13 cellular contexts compared by ENCODE assay signal in the genomic region with DNA sequence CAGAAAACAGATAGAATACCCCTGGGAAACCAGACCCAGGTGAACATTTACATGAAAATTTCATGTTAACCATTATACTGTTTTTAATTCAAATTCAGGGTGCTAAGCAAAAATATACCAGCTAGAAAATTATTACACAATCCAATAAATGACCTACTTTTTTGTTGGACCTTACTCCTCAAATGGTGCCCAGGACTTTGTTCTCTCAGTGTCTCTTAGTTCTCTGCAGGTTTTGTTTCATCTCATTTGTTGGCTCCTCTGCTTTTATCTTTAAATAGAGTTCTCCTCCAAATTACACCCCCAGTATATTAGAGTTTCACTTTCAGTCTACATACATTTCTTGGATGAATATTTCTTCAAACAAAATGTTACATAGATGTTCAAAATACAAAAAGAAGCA.
DNase-seq lines count a peak whose midpoint lies in the region; ATAC-seq and TF ChIP-seq lines count a peak whose summit lies in the region.
"Had no signal": no experiment of that assay in that cellular context is flagged by ENCODE, and none has a peak within 500 bp of the region (broad histone marks: within the 10 kb centered on the region; RNA-seq: fewer than 3 reads in every experiment).

No MANE protein-coding gene starts in this region.

- H3K4me3 ChIP-seq in right lobe of liver (peak overlapping the region in 1 of 3 donors; percentile 2), upper lobe of right lung (no peak overlapping the region)
- H3K4me3 ChIP-seq: BLaER1, HAP-1 had no signal

- H3K27me3 ChIP-seq in right lobe of liver (no peaks in the 10 kb centered on the region), upper lobe of right lung (no peaks in the 10 kb centered on the region)
- H3K27me3 ChIP-seq: BLaER1 had no signal

- H3K9me3 ChIP-seq in right lobe of liver = no peaks in the 10 kb centered on the region
- no peaks in the 10 kb centered on the region for H3K9me3 ChIP-seq in upper lobe of right lung
- H3K9me3 ChIP-seq: BLaER1, HAP-1 had no signal

- H3K4me1 ChIP-seq in right lobe of liver (peaks cover 0 to 30% (median 11%) of the 10 kb centered on the region in 4 donors), upper lobe of right lung (peaks cover 18% of the 10 kb centered on the region)
- H3K4me1 ChIP-seq: BLaER1, HAP-1 had no signal

- H3K27ac ChIP-seq in epithelial cell of prostate = peak overlapping the region; percentile 76
- peak overlapping the region in 2 of 3 donors; percentile 7 to 57 for H3K27ac ChIP-seq in right lobe of liver
- H3K27ac ChIP-seq in upper lobe of right lung = peak overlapping the region; percentile 33
- H3K27ac ChIP-seq: 22Rv1, BLaER1 had no signal

- TF ChIP-seq CTCF in right lobe of liver (IDR thresholded peaks at IDR 0.05) = no peak
- no peak for TF ChIP-seq CTCF in upper lobe of right lung (IDR thresholded peaks at IDR 0.05)

- no peak for DNase-seq in Right ventricle myocardium superior
- DNase-seq in left cardiac atrium = no peak
- DNase-seq in epithelial cell of prostate (ENCODE audit: low read depth, low spot score) = no peak
- DNase-seq in right lobe of liver = no peak
- DNase-seq in upper lobe of right lung = no peak
- no peak for DNase-seq in germinal center (ENCODE audit: low spot score)
- DNase-seq in HT-29 (ENCODE audit: low spot score) = no peak
- DNase-seq: AML-193, DMS 273 treated with DMSO at 0.1 percent for 48 hours had no signal

- intact Hi-C loops in Right ventricle myocardium superior (cut with DNase I) (no loop called here), left cardiac atrium (cut with DNase I) (no loop called here), right lobe of liver (cut with DNase I) (no loop called here), upper lobe of right lung (cut with DNase I) (no loop called here)

- H3K36me3 ChIP-seq in right lobe of liver = no peaks in the 10 kb centered on the region
- peaks cover 5% of the 10 kb centered on the region for H3K36me3 ChIP-seq in upper lobe of right lung
- H3K36me3 ChIP-seq: BLaER1, HAP-1 had no signal

- TF ChIP-seq POLR2A in right lobe of liver (IDR thresholded peaks at IDR 0.05) = no peak

- ATAC-seq in Right ventricle myocardium superior (ENCODE audit: poor library complexity) (peak; percentile 27), left cardiac atrium (no peak), right lobe of liver (peak; percentile 53 to 84 (median 58)), upper lobe of right lung (no peak), HG03354 (IDR thresholded peaks at IDR 0.05; ENCODE audit: poor library complexity, severe bottlenecking, unreplicated experiment) (no peak)

Comparison
In these comparisons a context has a peak if more than half of its experiments do, and no peak if none do; other contexts are left out.
1. ATAC-seq: peak in Right ventricle myocardium superior (single experiment) and right lobe of liver (4 of 4); none in left cardiac atrium (0 of 2), upper lobe of right lung (single experiment) and HG03354 (single experiment).
2. Peak in every context shown above with its lines, with median percentiles within 50 percentile points of each other: H3K27ac ChIP-seq.